8 cellular contexts compared by ENCODE assay signal in the genomic region with DNA sequence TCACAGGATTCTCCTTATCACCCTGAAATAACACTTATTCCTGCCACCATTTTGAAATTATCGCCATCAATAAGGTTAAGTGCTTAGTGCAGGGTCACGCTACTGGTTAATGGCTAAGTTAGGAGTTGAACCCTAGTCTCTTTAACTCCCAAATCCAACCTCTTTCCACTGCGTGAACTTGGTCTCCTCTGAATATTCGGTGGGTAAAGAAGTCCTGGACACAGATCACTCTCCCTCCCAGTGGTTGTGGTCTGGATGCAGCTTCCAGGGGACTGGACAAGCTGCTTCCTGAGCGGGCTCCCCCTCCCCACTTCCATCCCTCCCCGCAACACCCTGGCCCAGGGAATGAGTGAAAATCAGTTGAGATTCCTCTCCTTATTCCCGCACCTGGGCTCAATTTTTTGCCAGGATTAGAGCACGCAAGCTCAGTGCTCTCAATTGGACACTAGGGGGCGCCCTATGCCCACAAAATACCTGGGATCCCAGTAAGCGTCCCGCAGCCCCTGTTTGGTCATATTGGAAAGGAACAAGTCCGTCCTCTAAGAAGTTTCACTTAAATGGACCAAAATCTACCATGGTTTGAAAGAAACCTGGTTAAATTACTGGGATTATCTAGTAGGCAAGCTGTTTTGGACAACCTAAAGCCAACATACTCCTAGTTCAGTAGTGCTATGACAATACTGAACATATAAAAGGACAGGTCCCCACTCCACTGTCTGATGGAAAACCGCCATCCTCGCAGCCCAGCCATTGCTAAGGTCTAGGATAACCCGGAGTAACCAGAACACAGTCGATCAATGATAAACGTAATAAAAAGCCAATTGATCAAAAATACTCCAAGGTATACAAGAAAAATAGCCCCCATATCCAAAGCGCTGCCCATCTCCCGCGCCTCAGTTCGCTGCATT. TPM values are rescaled to one million over a fixed set of nuclear protein-coding genes. Genes with fewer than 3 reads are reported as not detected.
DNase-seq lines count a peak whose midpoint lies in the region; ATAC-seq and TF ChIP-seq lines count a peak whose summit lies in the region.

No MANE protein-coding gene starts in this region.

- no peak overlapping the region for H3K4me3 ChIP-seq in KMS-11 (IDR thresholded peaks at IDR 0.05; ENCODE audit: insufficient read depth, low read depth, low read length)
- H3K4me3 ChIP-seq in RWPE2 (ENCODE audit: severe bottlenecking), result no peak overlapping the region
- no peak overlapping the region for H3K4me3 ChIP-seq in ovary

- H3K9ac ChIP-seq in KMS-11, result no peak overlapping the region

- TF ChIP-seq CTCF in C4-2B (conservative IDR thresholded peaks at IDR 0.05), result peak; percentile 86
- peak; percentile 91 for TF ChIP-seq CTCF in KMS-11 (conservative IDR thresholded peaks at IDR 0.05; ENCODE audit: low read depth, low read length)
- TF ChIP-seq CTCF in RWPE2 (IDR thresholded peaks at IDR 0.05; ENCODE audit: poor library complexity, severe bottlenecking), result peak; percentile 90
- TF ChIP-seq CTCF in ovary (IDR thresholded peaks at IDR 0.05), result no peak
- peak; percentile 96 for TF ChIP-seq CTCF in type B pancreatic cell (conservative IDR thresholded peaks at IDR 0.05)

- no peak for DNase-seq in RWPE2 (ENCODE audit: low spot score)
- peak; percentile 71 for DNase-seq in activated naive CD4-positive, alpha-beta T cell treated with Interleukin-2 at 50 U/mL for 16 hours
- DNase-seq in glomerular visceral epithelial cell (ENCODE audit: extremely low spot score), result peak; percentile 72
- DNase-seq in ovary, result peak; percentile 18 to 56 (median 25)
- DNase-seq in type B pancreatic cell (ENCODE audit: extremely low spot score, unreplicated experiment), result peak; percentile 83

- H3K27ac ChIP-seq in C4-2B (no peak overlapping the region), KMS-11 (no peak overlapping the region), RWPE2 (ENCODE audit: poor library complexity, severe bottlenecking) (no peak overlapping the region), ovary (no peak overlapping the region)

- peaks cover 33% of the 10 kb centered on the region for H3K27me3 Mint-ChIP-seq in type B pancreatic cell

- TF ChIP-seq EP300 in ovary (IDR thresholded peaks at IDR 0.05), result no peak

- H3K9me3 Mint-ChIP-seq in type B pancreatic cell, result no peaks in the 10 kb centered on the region

- H3K9me3 ChIP-seq in RWPE2 (ENCODE audit: severe bottlenecking) (no peaks in the 10 kb centered on the region), ovary (no peaks in the 10 kb centered on the region)

- H3K4me2 ChIP-seq in KMS-11, result no peak overlapping the region; the same call in 1 of the 2 replicates

- H3K4me1 Mint-ChIP-seq in type B pancreatic cell (ENCODE audit: unreplicated experiment), result peaks cover 5% of the 10 kb centered on the region

- H3K27me3 ChIP-seq in KMS-11 (ENCODE audit: insufficient read depth, low read depth) (no peaks in the 10 kb centered on the region), RWPE2 (ENCODE audit: insufficient read depth, poor library complexity, severe bottlenecking) (no peaks in the 10 kb centered on the region), ovary (no peaks in the 10 kb centered on the region)

- TF ChIP-seq POLR2A in ovary (IDR thresholded peaks at IDR 0.05), result no peak

- intact Hi-C loops in ovary (cut with DNase I), result no loop called here

- peak; percentile 46 for ATAC-seq in GM19467 (IDR thresholded peaks at IDR 0.05; ENCODE audit: unreplicated experiment)
- peak; percentile 90 for ATAC-seq in RWPE2 (ENCODE audit: low read depth)

- H3K36me3 ChIP-seq in KMS-11 (ENCODE audit: insufficient read depth) (no peaks in the 10 kb centered on the region), RWPE2 (ENCODE audit: low read depth) (no peaks in the 10 kb centered on the region), ovary (no peaks in the 10 kb centered on the region)

- H2AFZ ChIP-seq in KMS-11 (ENCODE audit: low read depth), result peak overlapping the region; percentile 37; the same call in 1 of the 2 replicates

- H3K4me1 ChIP-seq in KMS-11 (ENCODE audit: low read depth, poor library complexity, severe bottlenecking), result peaks cover 18% of the 10 kb centered on the region
- no peaks in the 10 kb centered on the region for H3K4me1 ChIP-seq in RWPE2 (ENCODE audit: insufficient read depth, poor library complexity, severe bottlenecking)
- no peaks in the 10 kb centered on the region for H3K4me1 ChIP-seq in ovary (ENCODE audit: insufficient read depth)

- no peaks in the 10 kb centered on the region for H3K79me2 ChIP-seq in KMS-11 (ENCODE audit: insufficient read depth, low read depth)

- H3K36me3 Mint-ChIP-seq in type B pancreatic cell, result no peaks in the 10 kb centered on the region

- 45 to 51% (median 50%) methylated on average over 21 of the region's 21 CpGs for WGBS in ovary, 3 donors

- H3K4me3 Mint-ChIP-seq in type B pancreatic cell, result no peak overlapping the region

- H3K27ac Mint-ChIP-seq in type B pancreatic cell, result no peak overlapping the region

- H4K20me1 ChIP-seq in KMS-11 (ENCODE audit: insufficient read depth), result no peaks in the 10 kb centered on the region

RNA-seq across cellular contexts. Expression of a gene that starts 40.4 kb away (rescaled TPM):
- total RNA-seq in ovary, result 1 to 10 TPM in 1 of 7 donors, under 1 TPM in 5, not detected in 1; 0.23 to 1.6 (median 0.30) TPM
- 10 to 100 TPM in 1 of 2 donors, under 1 TPM in 1; 0.54 to 19.5 TPM for polyA plus RNA-seq in ovary
- total RNA-seq in type B pancreatic cell (ENCODE audit: low replicate concordance), result 0.75 and 1.3 TPM in 2 replicates

Comparison
In these comparisons a context has a peak if more than half of its experiments do, and no peak if none do; other contexts are left out.
1. CTCF ChIP-seq: peak in C4-2B (single experiment), KMS-11 (single experiment), RWPE2 (single experiment) and type B pancreatic cell (single experiment); none in ovary (0 of 3).